ENCODE assay signal across 17 cellular contexts in genomic region chr16:79008036-79008868, GRCh38.
DNase-seq lines count a peak whose midpoint lies in the region; ATAC-seq, FAIRE-seq and TF ChIP-seq lines count a peak whose summit lies in the region.
"Had no signal": no experiment of that assay in that cellular context is flagged by ENCODE, and none has a peak within 500 bp of the region (broad histone marks: within the 10 kb centered on the region; RNA-seq: fewer than 3 reads in every experiment).

No MANE protein-coding gene starts in this region.

- H3K4me3 ChIP-seq in MM.1S (ENCODE audit: low read length) (no peak overlapping the region), bronchial epithelial cell (ENCODE audit: low read depth, low read length) (no peak overlapping the region)
- H3K4me3 ChIP-seq: adrenal gland, lower lobe of right lung, thoracic aorta had no signal

- peak; percentile 19 to 23 for DNase-seq in stimulated activated CD4-positive, alpha-beta T cell treated with anti-CD3 and anti-CD28 coated beads, Interleukin-2, amount 100 ng/mL, for 24 hours
- DNase-seq in stimulated activated CD4-positive, alpha-beta T cell treated with anti-CD3 and anti-CD28 coated beads, Interleukin-4, amount 100 ng/mL, for 4 hours: no peak
- DNase-seq in MM.1S (peak; percentile 92), bronchial epithelial cell (ENCODE audit: low read depth) (peak; percentile 73), foreskin melanocyte (no peak), NK-92 (lab: John Stamatoyannopoulos, UW; ENCODE audit: unreplicated experiment) (no peak)
- DNase-seq in effector memory CD8-positive, alpha-beta T cell: no peak
- DNase-seq: activated CD8-positive, alpha-beta memory T cell treated with anti-CD3 and anti-CD28 coated beads for 24 hours; adrenal gland; CD8-positive, alpha-beta T cell; GF-D8; KBM-7; lower lobe of right lung; nephron progenitor cell; right cardiac atrium had no signal

- H4K20me1 ChIP-seq in MM.1S (ENCODE audit: insufficient read depth, low read length): no peaks in the 10 kb centered on the region

- no peak overlapping the region for H3K9ac ChIP-seq in MM.1S (ENCODE audit: low read length)

- TF ChIP-seq CTCF in MM.1S (IDR thresholded peaks at IDR 0.05; ENCODE audit: low read length): no peak
- TF ChIP-seq CTCF in bronchial epithelial cell (IDR thresholded peaks at IDR 0.05; ENCODE audit: insufficient read depth, low read length, severe bottlenecking): no peak

- H3K27me3 ChIP-seq in MM.1S (replicated peaks; ENCODE audit: insufficient read depth, low read length) (no peaks in the 10 kb centered on the region), bronchial epithelial cell (ENCODE audit: control insufficient read depth, insufficient read depth, low read length) (no peaks in the 10 kb centered on the region)
- H3K27me3 ChIP-seq: adrenal gland had no signal

- H3K4me1 ChIP-seq in MM.1S (ENCODE audit: low read length): peaks cover 39% of the 10 kb centered on the region
- H3K4me1 ChIP-seq: adrenal gland, lower lobe of right lung had no signal

- H3F3A ChIP-seq in MM.1S (ENCODE audit: insufficient read depth, low read length): peaks cover 20% of the 10 kb centered on the region

- ATAC-seq in effector memory CD8-positive, alpha-beta T cell (replicated peaks): no peak
- ATAC-seq: CD8-positive, alpha-beta T cell; lower lobe of right lung; right cardiac atrium had no signal

- H3K4me1 Mint-ChIP-seq in effector memory CD8-positive, alpha-beta T cell (ENCODE audit: low read depth in 2 of 2): peaks cover 0 to 7% of the 10 kb centered on the region in 2 donors

- H3K27me3 Mint-ChIP-seq in effector memory CD8-positive, alpha-beta T cell: no peaks in the 10 kb centered on the region

- H3K36me3 ChIP-seq in MM.1S (replicated peaks; ENCODE audit: insufficient read depth, low read length) (no peaks in the 10 kb centered on the region), bronchial epithelial cell (ENCODE audit: control insufficient read depth, insufficient read depth, low read length) (no peaks in the 10 kb centered on the region)
- H3K36me3 ChIP-seq: adrenal gland, lower lobe of right lung, thoracic aorta had no signal

- no peaks in the 10 kb centered on the region for H3K9me2 ChIP-seq in MM.1S (replicated peaks; ENCODE audit: insufficient read depth, low read length)

- peak overlapping the region; percentile 65; the same call in 1 of the 2 replicates for H3K4me2 ChIP-seq in MM.1S (ENCODE audit: low read depth, low read length)

- no peak overlapping the region for H3K4me3 Mint-ChIP-seq in effector memory CD8-positive, alpha-beta T cell
- H3K4me3 Mint-ChIP-seq: CD8-positive, alpha-beta T cell; nephron progenitor cell had no signal

- H3K9me3 ChIP-seq in MM.1S (replicated peaks; ENCODE audit: insufficient read depth, low read length): no peaks in the 10 kb centered on the region
- H3K9me3 ChIP-seq: adrenal gland, lower lobe of right lung, thoracic aorta had no signal

- H3K27ac ChIP-seq in MM.1S (ENCODE audit: low read length): peak overlapping the region; percentile 99
- H3K27ac ChIP-seq: adrenal gland, lower lobe of right lung, RWPE1, thoracic aorta had no signal

- H3K36me3 Mint-ChIP-seq in effector memory CD8-positive, alpha-beta T cell (ENCODE audit: insufficient read depth): peaks cover 2% of the 10 kb centered on the region
- H3K36me3 Mint-ChIP-seq: CD8-positive, alpha-beta T cell had no signal

- H3K27ac Mint-ChIP-seq in effector memory CD8-positive, alpha-beta T cell: no peak overlapping the region
- H3K27ac Mint-ChIP-seq: CD8-positive, alpha-beta T cell; nephron progenitor cell had no signal

- H3K9me3 Mint-ChIP-seq in effector memory CD8-positive, alpha-beta T cell: no peaks in the 10 kb centered on the region
- H3K9me3 Mint-ChIP-seq: CD8-positive, alpha-beta T cell had no signal

- no peak for FAIRE-seq in bronchial epithelial cell (lab: Jason Lieb, UNC)

- H2AFZ ChIP-seq in MM.1S (ENCODE audit: low read length): no peak overlapping the region

- no peaks in the 10 kb centered on the region for H3K79me2 ChIP-seq in MM.1S (ENCODE audit: low read length)

Comparison
In these comparisons a context has a peak if more than half of its experiments do, and no peak if none do; other contexts are left out.
1. DNase-seq: peak in stimulated activated CD4-positive, alpha-beta T cell treated with anti-CD3 and anti-CD28 coated beads, Interleukin-2, amount 100 ng/mL, for 24 hours (2 of 2), MM.1S (single experiment) and bronchial epithelial cell (single experiment); none in stimulated activated CD4-positive, alpha-beta T cell treated with anti-CD3 and anti-CD28 coated beads, Interleukin-4, amount 100 ng/mL, for 4 hours (0 of 2), effector memory CD8-positive, alpha-beta T cell (0 of 3), foreskin melanocyte (single experiment) and NK-92 (single experiment).